8 cellular contexts compared by ENCODE assay signal in the genomic region with DNA sequence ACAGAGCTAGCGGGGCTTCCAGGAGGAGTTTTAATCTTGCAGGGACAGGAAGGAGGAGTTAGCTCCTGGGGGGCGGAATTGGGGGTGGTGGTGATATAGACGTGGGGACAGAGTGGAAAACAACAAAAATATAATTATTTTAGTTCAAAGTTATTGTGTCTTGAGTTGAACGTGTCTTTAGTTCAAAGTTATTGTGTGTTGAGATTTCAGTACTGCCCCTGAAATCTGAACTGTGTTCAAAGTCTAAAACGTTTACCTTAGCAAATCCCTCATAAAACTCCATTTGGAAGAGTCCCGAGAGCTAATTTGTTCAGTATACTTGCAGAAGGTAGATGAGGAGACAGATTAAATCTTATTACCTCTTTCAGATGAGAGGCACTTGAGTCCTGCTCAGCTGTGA.
DNase-seq lines count a peak whose midpoint lies in the region; ATAC-seq, FAIRE-seq and TF ChIP-seq lines count a peak whose summit lies in the region.
"Not testable (repeated sequence)": the region's sequence is repeated elsewhere in the genome, so short reads cannot be mapped to it uniquely, and the experiment has no call there.

No MANE protein-coding gene starts in this region.

- H3K9me3 ChIP-seq in BLaER1 treated with 17β-estradiol and CSF1 and Interleukin-3, amounts not matched to agents 10 nM and 100 nM (replicated peaks in 1 of 11); HEK293 (ENCODE audit: control insufficient read depth, insufficient read depth, low read depth, low read length); astrocyte (ENCODE audit: insufficient read depth, low read depth, low read length); cardiac muscle cell (ENCODE audit: low read depth); naive thymus-derived CD4-positive, alpha-beta T cell (ENCODE audit: control insufficient read depth in 2 of 3, low read length in 3 of 3): not testable (repeated sequence)

- H3K9ac ChIP-seq in BLaER1 treated with 17β-estradiol and CSF1 and Interleukin-3, amounts not matched to agents 10 nM and 100 nM: peak overlapping the region in 5 of 11 experiments; percentile 76 to 86 (median 77); a peak in 6 of 22 replicates
- H3K9ac ChIP-seq in astrocyte (ENCODE audit: low read length): not testable (repeated sequence)

- not testable (repeated sequence) for H3K36me3 Mint-ChIP-seq in activated CD4-positive, alpha-beta T cell treated with anti-CD3 and anti-CD28 coated beads for 36 hours (ENCODE audit: low read depth); astrocyte (ENCODE audit: low read depth, unreplicated experiment); naive thymus-derived CD4-positive, alpha-beta T cell; stimulated activated naive CD8-positive, alpha-beta T cell treated with anti-CD3 and anti-CD28 coated beads, Interleukin-15, Interleukin-2, amounts not matched to agents 100 ng/mL and 50 ng/mL, for 24 hours (ENCODE audit: low read depth)

- H4K20me1 ChIP-seq in BLaER1 treated with 17β-estradiol and CSF1 and Interleukin-3, amounts not matched to agents 10 nM and 100 nM; astrocyte (ENCODE audit: insufficient read depth, low read length): not testable (repeated sequence)

- TF ChIP-seq CTCF in HEK293 (tag by site-specific recombination; IDR thresholded peaks at IDR 0.05); astrocyte (IDR thresholded peaks at IDR 0.05; ENCODE audit: insufficient read depth, low read depth, low read length); cardiac muscle cell (IDR thresholded peaks at IDR 0.05; ENCODE audit: low read depth, low read length): not testable (repeated sequence)

- not testable (repeated sequence) for H3K9me3 Mint-ChIP-seq in activated CD4-positive, alpha-beta T cell treated with anti-CD3 and anti-CD28 coated beads for 36 hours (ENCODE audit: low read depth); astrocyte (ENCODE audit: unreplicated experiment); naive thymus-derived CD4-positive, alpha-beta T cell; stimulated activated naive CD8-positive, alpha-beta T cell treated with anti-CD3 and anti-CD28 coated beads, Interleukin-15, Interleukin-2, amounts not matched to agents 100 ng/mL and 50 ng/mL, for 24 hours

- not testable (repeated sequence) for H3K27me3 Mint-ChIP-seq in activated CD4-positive, alpha-beta T cell treated with anti-CD3 and anti-CD28 coated beads for 36 hours; stimulated activated naive CD8-positive, alpha-beta T cell treated with anti-CD3 and anti-CD28 coated beads, Interleukin-15, Interleukin-2, amounts not matched to agents 100 ng/mL and 50 ng/mL, for 24 hours
- peaks cover 13% of the 10 kb centered on the region for H3K27me3 Mint-ChIP-seq in astrocyte (ENCODE audit: low read depth, unreplicated experiment)
- peaks cover 0 to 27% (median 0%) of the 10 kb centered on the region in 5 donors for H3K27me3 Mint-ChIP-seq in naive thymus-derived CD4-positive, alpha-beta T cell

- not testable (repeated sequence) for H2AFZ ChIP-seq in astrocyte (ENCODE audit: low read depth, low read length)

- not testable (repeated sequence) for ATAC-seq in activated CD4-positive, alpha-beta T cell treated with anti-CD3 and anti-CD28 coated beads for 36 hours; naive thymus-derived CD4-positive, alpha-beta T cell

- peak overlapping the region; percentile 87 for H3K4me3 Mint-ChIP-seq in activated CD4-positive, alpha-beta T cell treated with anti-CD3 and anti-CD28 coated beads for 36 hours
- peak overlapping the region; percentile 58 for H3K4me3 Mint-ChIP-seq in astrocyte (ENCODE audit: unreplicated experiment)
- H3K4me3 Mint-ChIP-seq in naive thymus-derived CD4-positive, alpha-beta T cell: peak overlapping the region; percentile 81 to 98 (median 92)
- peak overlapping the region; percentile 91 for H3K4me3 Mint-ChIP-seq in stimulated activated naive CD8-positive, alpha-beta T cell treated with anti-CD3 and anti-CD28 coated beads, Interleukin-15, Interleukin-2, amounts not matched to agents 100 ng/mL and 50 ng/mL, for 24 hours

- not testable (repeated sequence) for H3K27me3 ChIP-seq in BLaER1 treated with 17β-estradiol and CSF1 and Interleukin-3, amounts not matched to agents 10 nM and 100 nM; astrocyte (ENCODE audit: insufficient read depth, low read length); cardiac muscle cell; naive thymus-derived CD4-positive, alpha-beta T cell (ENCODE audit: control insufficient read depth in 2 of 2, insufficient read depth in 2 of 2, low read length in 2 of 2)

- not testable (repeated sequence) for FAIRE-seq in astrocyte (lab: Jason Lieb, UNC)

- POLR2A ChIA-PET in HEK293 (lab: Yijun Ruan, JAX): interaction anchor here (0.6 kb wide), 1 partner anchor 301 kb away, joined by 5 read pairs; a partner anchor contains a TSS
- POLR2A ChIA-PET in activated CD4-positive, alpha-beta T cell treated with anti-CD3 and anti-CD28 coated beads for 36 hours (lab: Charles Lee): interaction anchor here (0.6 to 1.5 kb wide), 2 partner anchors 149 to 177 kb away, joined by 3 read pairs; a partner anchor contains a TSS
- POLR2A ChIA-PET in naive thymus-derived CD4-positive, alpha-beta T cell (lab: Charles Lee): not testable (repeated sequence)

- CTCF ChIA-PET in HEK293 (lab: Yijun Ruan, JAX): interaction anchor here (0.7 kb wide), 1 partner anchor 149 kb away, joined by 3 read pairs; no protein-coding TSS in a partner anchor
- CTCF ChIA-PET in activated CD4-positive, alpha-beta T cell treated with anti-CD3 and anti-CD28 coated beads for 36 hours (lab: Charles Lee); naive thymus-derived CD4-positive, alpha-beta T cell (lab: Charles Lee): not testable (repeated sequence)

- peak; percentile 84 for DNase-seq in NCI-H82 (lab: John Stamatoyannopoulos, UW)
- not testable (repeated sequence) for DNase-seq in activated CD4-positive, alpha-beta T cell treated with anti-CD3 and anti-CD28 coated beads for 36 hours; astrocyte (ENCODE audit: low read depth); cardiac muscle cell (ENCODE audit: low read depth in 1 of 2, low spot score in 1 of 2); naive thymus-derived CD4-positive, alpha-beta T cell

- not testable (repeated sequence) for H3K36me3 ChIP-seq in BLaER1 treated with 17β-estradiol and CSF1 and Interleukin-3, amounts not matched to agents 10 nM and 100 nM; HEK293 (ENCODE audit: control insufficient read depth in 2 of 2, insufficient read depth in 1 of 2, low read length in 2 of 2); astrocyte (ENCODE audit: insufficient read depth, low read length); cardiac muscle cell; naive thymus-derived CD4-positive, alpha-beta T cell (ENCODE audit: control insufficient read depth in 2 of 3, insufficient read depth in 3 of 3, low read length in 3 of 3)

- peaks cover 26% of the 10 kb centered on the region for H3K4me1 Mint-ChIP-seq in activated CD4-positive, alpha-beta T cell treated with anti-CD3 and anti-CD28 coated beads for 36 hours
- H3K4me1 Mint-ChIP-seq in astrocyte (ENCODE audit: low read depth, unreplicated experiment): not testable (repeated sequence)
- peaks cover 3 to 20% (median 12%) of the 10 kb centered on the region in 7 donors for H3K4me1 Mint-ChIP-seq in naive thymus-derived CD4-positive, alpha-beta T cell
- peaks cover 23% of the 10 kb centered on the region for H3K4me1 Mint-ChIP-seq in stimulated activated naive CD8-positive, alpha-beta T cell treated with anti-CD3 and anti-CD28 coated beads, Interleukin-15, Interleukin-2, amounts not matched to agents 100 ng/mL and 50 ng/mL, for 24 hours (ENCODE audit: low read depth)

- peak overlapping the region; percentile 75 to 88 (median 80) for H3K4me2 ChIP-seq in BLaER1 treated with 17β-estradiol and CSF1 and Interleukin-3, amounts not matched to agents 10 nM and 100 nM
- peak overlapping the region; percentile 79 for H3K4me2 ChIP-seq in astrocyte (ENCODE audit: low read length)

- not testable (repeated sequence) for H3K27ac Mint-ChIP-seq in activated CD4-positive, alpha-beta T cell treated with anti-CD3 and anti-CD28 coated beads for 36 hours; astrocyte (ENCODE audit: unreplicated experiment); stimulated activated naive CD8-positive, alpha-beta T cell treated with anti-CD3 and anti-CD28 coated beads, Interleukin-15, Interleukin-2, amounts not matched to agents 100 ng/mL and 50 ng/mL, for 24 hours
- peak overlapping the region in 7 of 9 donors; percentile 11 to 99 (median 75) for H3K27ac Mint-ChIP-seq in naive thymus-derived CD4-positive, alpha-beta T cell

- H3K4me1 ChIP-seq in BLaER1 treated with 17β-estradiol and CSF1 and Interleukin-3, amounts not matched to agents 10 nM and 100 nM: peaks cover 0 to 36% (median 29%) of the 10 kb centered on the region in 10 experiments; a peak in 17 of 20 replicates
- H3K4me1 ChIP-seq in HEK293 (ENCODE audit: control insufficient read depth, insufficient read depth, low read length); astrocyte (ENCODE audit: insufficient read depth, low read length); cardiac muscle cell (ENCODE audit: low read depth); naive thymus-derived CD4-positive, alpha-beta T cell (ENCODE audit: control insufficient read depth in 2 of 2, insufficient read depth in 2 of 2, low read length in 2 of 2): not testable (repeated sequence)

- intact Hi-C loops in activated CD4-positive, alpha-beta T cell treated with anti-CD3 and anti-CD28 coated beads for 36 hours (cut with DNase I, micrococcal nuclease): loop anchor here in 1 of 2 experiments (5.0 kb wide), 2 partner anchors 454 to 466 kb away; a partner anchor contains a TSS
- intact Hi-C loops in naive thymus-derived CD4-positive, alpha-beta T cell (cut with micrococcal nuclease): loop anchor here in 1 of 2 donors (5.0 to 10.0 kb wide), 3 partner anchors 316 to 1339 kb away; a partner anchor contains a TSS

- H3K27ac ChIP-seq in BLaER1 treated with 17β-estradiol and CSF1 and Interleukin-3, amounts not matched to agents 10 nM and 100 nM; HEK293 (ENCODE audit: extremely low read depth, low read depth, low read length); astrocyte (ENCODE audit: low read depth, low read length): not testable (repeated sequence)
- H3K27ac ChIP-seq in cardiac muscle cell: peak overlapping the region; percentile 64
- peak overlapping the region; percentile 91 for H3K27ac ChIP-seq in naive thymus-derived CD4-positive, alpha-beta T cell (ENCODE audit: low read depth, low read length)

- H3K4me3 ChIP-seq in BLaER1 treated with 17β-estradiol and CSF1 and Interleukin-3, amounts not matched to agents 10 nM and 100 nM: peak overlapping the region in 8 of 10 experiments; percentile 54 to 73 (median 64); a peak in 11 of 20 replicates
- not testable (repeated sequence) for H3K4me3 ChIP-seq in HEK293 (ENCODE audit: low read depth, low read length); astrocyte (ENCODE audit: insufficient read depth, low read depth, low read length); naive thymus-derived CD4-positive, alpha-beta T cell (ENCODE audit: low read length)
- H3K4me3 ChIP-seq in cardiac muscle cell: peak overlapping the region; percentile 56

- not testable (repeated sequence) for H3K79me2 ChIP-seq in astrocyte (ENCODE audit: insufficient read depth, low read length)
